Comparison of ENCODE assay signal across 8 cellular contexts in genomic region chr9:12774861-12775367, GRCh38. TPM values are rescaled to one million over a fixed set of nuclear protein-coding genes. Genes with fewer than 3 reads are reported as not detected.
DNase-seq lines count a peak whose midpoint lies in the region; ATAC-seq and TF ChIP-seq lines count a peak whose summit lies in the region.

A gene with protein sequence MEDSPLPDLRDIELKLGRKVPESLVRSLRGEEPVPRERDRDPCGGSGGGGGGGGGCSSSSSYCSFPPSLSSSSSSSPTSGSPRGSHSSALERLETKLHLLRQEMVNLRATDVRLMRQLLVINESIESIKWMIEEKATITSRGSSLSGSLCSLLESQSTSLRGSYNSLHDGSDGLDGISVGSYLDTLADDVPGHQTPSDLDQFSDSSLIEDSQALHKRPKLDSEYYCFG (plus strand): TSS chr9:12775020. CDS start chr9:12775716, 696 bp downstream.

- no peaks in the 10 kb centered on the region for H3K9me3 Mint-ChIP-seq in natural killer cell

- TF ChIP-seq CTCF in fibroblast of the aortic adventitia (IDR thresholded peaks at IDR 0.05; ENCODE audit: insufficient read depth, low read length) (no peak), natural killer cell (IDR thresholded peaks at IDR 0.05) (no peak)

- H3K4me3 Mint-ChIP-seq in T-helper 17 cell (peak within 1 kb of the TSS; percentile 41), natural killer cell (peak within 1 kb of the TSS; percentile 21)

- H3K4me1 Mint-ChIP-seq in T-helper 17 cell: no peaks in the 10 kb centered on the region
- peaks cover 5% of the 10 kb centered on the region in 2 donors for H3K4me1 Mint-ChIP-seq in natural killer cell

- H3K27me3 Mint-ChIP-seq in T-helper 17 cell: peaks cover 21% of the 10 kb centered on the region
- H3K27me3 Mint-ChIP-seq in natural killer cell (ENCODE audit: low read depth in 2 of 2): peaks cover 10 to 13% of the 10 kb centered on the region in 2 donors

- intact Hi-C loops in natural killer cell (cut with micrococcal nuclease): no loop called here

- no peak for TF ChIP-seq RAD21 in Ishikawa (IDR thresholded peaks at IDR 0.05; ENCODE audit: low read depth)

- TF ChIP-seq EP300 in Ishikawa (IDR thresholded peaks at IDR 0.05; ENCODE audit: borderline replicate concordance): no peak

- H3K27ac Mint-ChIP-seq in T-helper 17 cell (no peak within 1 kb of the TSS), natural killer cell (no peak within 1 kb of the TSS)

- ATAC-seq in T-helper 17 cell (no peak), natural killer cell (no peak), GM19452 (IDR thresholded peaks at IDR 0.05; ENCODE audit: unreplicated experiment) (no peak), GM18502 (IDR thresholded peaks at IDR 0.05; ENCODE audit: poor library complexity, unreplicated experiment) (no peak)

- no peaks in the 10 kb centered on the region for H3K9me3 ChIP-seq in T-helper 17 cell (ENCODE audit: control insufficient read depth, low read length, poor library complexity, severe bottlenecking)

- DNase-seq in COLO668 (lab: John Stamatoyannopoulos, UW; ENCODE audit: unreplicated experiment): peak; percentile 49
- no peak for DNase-seq in T-helper 17 cell
- DNase-seq in fibroblast of the aortic adventitia (ENCODE audit: low read depth): peak; percentile 94
- no peak for DNase-seq in natural killer cell
- DNase-seq in activated CD4-positive, alpha-beta T cell treated with anti-CD3 and anti-CD28 coated beads for 4 hours: no peak

- H3K36me3 Mint-ChIP-seq in T-helper 17 cell (ENCODE audit: low read depth) (no peaks in the 10 kb centered on the region), natural killer cell (no peaks in the 10 kb centered on the region)

- peak within 1 kb of the TSS; percentile 79 for H3K4me3 ChIP-seq in fibroblast of the aortic adventitia (ENCODE audit: low read depth, low read length)

TF ChIP-seq in Ishikawa, 13 proteins besides CTCF, POLR2A, EP300 and RAD21:
- TF ChIP-seq, protein P1, sequence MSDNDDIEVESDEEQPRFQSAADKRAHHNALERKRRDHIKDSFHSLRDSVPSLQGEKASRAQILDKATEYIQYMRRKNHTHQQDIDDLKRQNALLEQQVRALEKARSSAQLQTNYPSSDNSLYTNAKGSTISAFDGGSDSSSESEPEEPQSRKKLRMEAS (IDR thresholded peaks at IDR 0.05): peak; percentile 53; the same call in 1 of the 2 replicates
- TF ChIP-seq CREB1 (IDR thresholded peaks at IDR 0.05; ENCODE audit: low read depth) (0 out of 2 replicates have a peak, but pooled peaks have one; percentile 17), TCF12 (IDR thresholded peaks at IDR 0.05; ENCODE audit: low read depth) (no peak; the same call in 1 of the 2 replicates)
TF ChIP-seq in Ishikawa: peak in this region for 2.

RNA-seq across cellular contexts. Expression of the gene that starts here (rescaled TPM):
- total RNA-seq in T-helper 17 cell (under 1 TPM in 1 of 2 donors, not detected in 1; 0.31 TPM), fibroblast of the aortic adventitia (ENCODE audit: low replicate concordance) (47.5 and 48.2 TPM in 2 replicates), natural killer cell (not detected)

Comparison
In these comparisons a context has a peak if more than half of its experiments do, and no peak if none do; other contexts are left out.
1. RNA of the gene that starts here (total RNA-seq): 47.5 to 48.2 TPM in fibroblast of the aortic adventitia; 0.31 TPM in T-helper 17 cell and not detected in natural killer cell; every median in the first group is over 10 times any median in the second.
2. DNase-seq: peak in COLO668 (single experiment) and fibroblast of the aortic adventitia (single experiment); none in T-helper 17 cell (0 of 3), natural killer cell (single experiment) and activated CD4-positive, alpha-beta T cell treated with anti-CD3 and anti-CD28 coated beads for 4 hours (0 of 2).